11 cellular contexts compared by ENCODE assay signal in the genomic region with DNA sequence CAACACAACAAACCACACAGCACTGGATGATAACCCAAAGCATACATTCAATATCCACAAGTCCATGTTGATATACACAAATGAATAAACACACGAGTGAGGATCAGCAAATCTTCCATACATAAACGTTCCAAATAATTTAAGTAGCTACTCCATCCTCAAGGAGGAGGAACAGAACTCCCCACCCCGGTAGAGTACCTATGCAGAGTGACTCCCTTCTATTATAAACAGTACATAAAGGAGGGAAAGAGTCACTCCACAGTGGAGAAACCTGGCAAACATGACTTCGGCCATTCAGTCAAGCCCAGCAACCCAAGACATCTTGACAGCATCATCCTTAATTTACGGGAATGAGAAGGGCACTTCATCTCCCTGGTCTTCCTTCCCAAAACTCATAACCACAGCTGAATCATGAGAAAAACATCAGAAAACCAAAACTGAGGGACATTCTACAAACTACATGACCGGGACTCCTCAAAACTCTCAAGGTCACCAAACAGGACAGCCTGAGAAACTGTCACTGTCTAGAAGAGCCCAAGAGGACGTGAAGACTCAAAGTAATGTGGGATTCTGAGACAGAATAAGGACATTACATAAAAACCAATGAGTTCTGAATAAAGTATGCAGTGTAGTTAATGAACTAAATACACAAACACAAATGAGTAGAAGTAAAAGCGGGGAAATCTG. TPM values are rescaled to one million over a fixed set of nuclear protein-coding genes. Genes with fewer than 3 reads are reported as not detected.
DNase-seq lines count a peak whose midpoint lies in the region; ATAC-seq and TF ChIP-seq lines count a peak whose summit lies in the region.
"Had no signal": no experiment of that assay in that cellular context is flagged by ENCODE, and none has a peak within 500 bp of the region (broad histone marks: within the 10 kb centered on the region; RNA-seq: fewer than 3 reads in every experiment).

No MANE protein-coding gene starts in this region.

- peaks cover 19% of the 10 kb centered on the region; the same call in 1 of the 2 replicates for H3K36me3 ChIP-seq in Loucy (ENCODE audit: insufficient read depth, low read length)
- H3K36me3 ChIP-seq in prostate gland = no peaks in the 10 kb centered on the region
- H3K36me3 ChIP-seq: uterus had no signal

- H3K9me3 ChIP-seq in Loucy (ENCODE audit: insufficient read depth, low read depth, low read length) (no peaks in the 10 kb centered on the region), prostate gland (no peaks in the 10 kb centered on the region)
- H3K9me3 ChIP-seq: uterus had no signal

- H3K9me3 Mint-ChIP-seq in Calu3 (ENCODE audit: low read depth, unreplicated experiment) = no peaks in the 10 kb centered on the region
- no peaks in the 10 kb centered on the region for H3K9me3 Mint-ChIP-seq in dendritic cell treated with granulocyte-macrophage colony-stimulating factor and Interleukin-4, amounts not matched to agents 40 ng/mL and 50 ng/mL, for 4 days
- no peaks in the 10 kb centered on the region for H3K9me3 Mint-ChIP-seq in progenitor cell of endocrine pancreas (ENCODE audit: low read depth)

- H3K9ac ChIP-seq in Loucy (ENCODE audit: low read depth, low read length, poor library complexity, severe bottlenecking) = peak overlapping the region; percentile 33

- no peak overlapping the region for H2AFZ ChIP-seq in Loucy (ENCODE audit: low read length)

- peaks cover 97% of the 10 kb centered on the region for H4K20me1 ChIP-seq in Loucy (ENCODE audit: insufficient read depth, low read length, poor library complexity, severe bottlenecking)

- peaks cover 100% of the 10 kb centered on the region for H3K79me2 ChIP-seq in Loucy (ENCODE audit: insufficient read depth, low read length)

- peak overlapping the region; percentile 89 for H3K4me3 ChIP-seq in Loucy (ENCODE audit: low read length, poor library complexity, severe bottlenecking)
- no peak overlapping the region for H3K4me3 ChIP-seq in prostate gland
- H3K4me3 ChIP-seq: uterus had no signal

- no peaks in the 10 kb centered on the region for H3K9me2 ChIP-seq in Loucy (replicated peaks; ENCODE audit: low read depth, low read length)

- BruUV-seq in Calu3 (replicated peaks; lab: Mats Ljungman, UMichigan) = no TSS peak

- peak overlapping the region in 1 of 2 donors; percentile 42 for H3K27ac ChIP-seq in prostate gland
- H3K27ac ChIP-seq: foreskin keratinocyte, uterus had no signal

- no peak overlapping the region for H3K27ac Mint-ChIP-seq in Calu3 (ENCODE audit: unreplicated experiment)
- H3K27ac Mint-ChIP-seq in dendritic cell treated with granulocyte-macrophage colony-stimulating factor and Interleukin-4, amounts not matched to agents 40 ng/mL and 50 ng/mL, for 4 days = peak overlapping the region; percentile 78
- H3K27ac Mint-ChIP-seq in progenitor cell of endocrine pancreas = peak overlapping the region; percentile 9

- H3K4me1 ChIP-seq in Loucy (ENCODE audit: insufficient read depth, low read length, poor library complexity, severe bottlenecking) = peaks cover 58% of the 10 kb centered on the region
- peaks cover 13% of the 10 kb centered on the region for H3K4me1 ChIP-seq in prostate gland (replicated peaks)

- 0 out of 2 replicates have a peak, but pooled peaks cover 10% of the 10 kb centered on the region for H3F3A ChIP-seq in Loucy (ENCODE audit: low read depth)

- DNase-seq in Calu3 = no peak
- no peak for DNase-seq in progenitor cell of endocrine pancreas (ENCODE audit: low spot score, unreplicated experiment)
- no peak for DNase-seq in prostate gland (ENCODE audit: low spot score)
- no peak for DNase-seq in left colon
- no peak for DNase-seq in erythroblast (lab: John Stamatoyannopoulos, UW)
- DNase-seq: caudate nucleus, foreskin keratinocyte, NCI-H1694, uterus had no signal

- ATAC-seq in left colon = no peak

- 34% methylated on average over 8 of the region's 8 CpGs for WGBS in prostate gland

- H3K4me3 Mint-ChIP-seq in Calu3 (ENCODE audit: low read depth, unreplicated experiment) (peak overlapping the region; percentile 40), progenitor cell of endocrine pancreas (ENCODE audit: low read depth) (peak overlapping the region; percentile 15)
- H3K4me3 Mint-ChIP-seq in dendritic cell treated with granulocyte-macrophage colony-stimulating factor and Interleukin-4, amounts not matched to agents 40 ng/mL and 50 ng/mL, for 4 days = no peak overlapping the region

- intact Hi-C loops in Calu3 (cut with micrococcal nuclease; ENCODE audit: unreplicated experiment) = no loop called here
- intact Hi-C loops in dendritic cell treated with granulocyte-macrophage colony-stimulating factor and Interleukin-4, amounts not matched to agents 40 ng/mL and 50 ng/mL, for 4 days (cut with micrococcal nuclease) = no loop called here
- intact Hi-C loops in prostate gland (cut with DNase I) = no loop called here
- intact Hi-C loops in left colon (cut with DNase I, micrococcal nuclease) = no loop called here

- TF ChIP-seq CTCF in Calu3 (IDR thresholded peaks at IDR 0.05; ENCODE audit: unreplicated experiment) = no peak
- no peak for TF ChIP-seq CTCF in Loucy (conservative IDR thresholded peaks at IDR 0.05; ENCODE audit: low read length)
- TF ChIP-seq CTCF in progenitor cell of endocrine pancreas (IDR thresholded peaks at IDR 0.05; ENCODE audit: unreplicated experiment) = no peak
- TF ChIP-seq CTCF in prostate gland (IDR thresholded peaks at IDR 0.05) = no peak

- TF ChIP-seq POLR2A in prostate gland (IDR thresholded peaks at IDR 0.05) (no peak), erythroblast (IDR thresholded peaks at IDR 0.05; ENCODE audit: low read length) (no peak)

- H3K27me3 Mint-ChIP-seq in Calu3 (ENCODE audit: unreplicated experiment) (no peaks in the 10 kb centered on the region), progenitor cell of endocrine pancreas (no peaks in the 10 kb centered on the region)
- no peaks in the 10 kb centered on the region for H3K27me3 Mint-ChIP-seq in dendritic cell treated with granulocyte-macrophage colony-stimulating factor and Interleukin-4, amounts not matched to agents 40 ng/mL and 50 ng/mL, for 4 days

- peaks cover 51% of the 10 kb centered on the region for H3K36me3 Mint-ChIP-seq in Calu3 (ENCODE audit: insufficient read depth, unreplicated experiment)
- H3K36me3 Mint-ChIP-seq in dendritic cell treated with granulocyte-macrophage colony-stimulating factor and Interleukin-4, amounts not matched to agents 40 ng/mL and 50 ng/mL, for 4 days (ENCODE audit: low read depth) = peaks cover 45% of the 10 kb centered on the region
- peaks cover 2% of the 10 kb centered on the region for H3K36me3 Mint-ChIP-seq in progenitor cell of endocrine pancreas (ENCODE audit: insufficient read depth)

- H3K4me1 Mint-ChIP-seq in Calu3 (ENCODE audit: low read depth, unreplicated experiment) (peaks cover 30% of the 10 kb centered on the region), progenitor cell of endocrine pancreas (ENCODE audit: low read depth) (peaks cover 52% of the 10 kb centered on the region)
- peaks cover 74% of the 10 kb centered on the region for H3K4me1 Mint-ChIP-seq in dendritic cell treated with granulocyte-macrophage colony-stimulating factor and Interleukin-4, amounts not matched to agents 40 ng/mL and 50 ng/mL, for 4 days (ENCODE audit: low read depth)

- CTCF ChIA-PET in Calu3 (lab: Charles Lee) = interaction anchor here (0.6 kb wide), 1 partner anchor 17 kb away, joined by 3 read pairs; no protein-coding TSS in a partner anchor

- H3K27me3 ChIP-seq in Loucy (ENCODE audit: insufficient read depth, low read length, poor library complexity, severe bottlenecking) = no peaks in the 10 kb centered on the region
- no peaks in the 10 kb centered on the region for H3K27me3 ChIP-seq in prostate gland (replicated peaks; ENCODE audit: insufficient read depth)
- H3K27me3 ChIP-seq: foreskin keratinocyte, uterus had no signal

- peak overlapping the region; percentile 94 for H3K4me2 ChIP-seq in Loucy (ENCODE audit: low read depth, low read length, poor library complexity, severe bottlenecking)

RNA-seq across cellular contexts. Expression of a gene that starts 5.6 kb away (rescaled TPM):
- total RNA-seq in Calu3 (2022) (147 and 150 TPM in 2 replicates), progenitor cell of endocrine pancreas (368 and 373 TPM in 2 replicates), prostate gland (100 to 1,000 TPM; 133 to 242 TPM), left colon (100 to 1,000 TPM; 145 to 155 TPM)
